In the genomic region with DNA sequence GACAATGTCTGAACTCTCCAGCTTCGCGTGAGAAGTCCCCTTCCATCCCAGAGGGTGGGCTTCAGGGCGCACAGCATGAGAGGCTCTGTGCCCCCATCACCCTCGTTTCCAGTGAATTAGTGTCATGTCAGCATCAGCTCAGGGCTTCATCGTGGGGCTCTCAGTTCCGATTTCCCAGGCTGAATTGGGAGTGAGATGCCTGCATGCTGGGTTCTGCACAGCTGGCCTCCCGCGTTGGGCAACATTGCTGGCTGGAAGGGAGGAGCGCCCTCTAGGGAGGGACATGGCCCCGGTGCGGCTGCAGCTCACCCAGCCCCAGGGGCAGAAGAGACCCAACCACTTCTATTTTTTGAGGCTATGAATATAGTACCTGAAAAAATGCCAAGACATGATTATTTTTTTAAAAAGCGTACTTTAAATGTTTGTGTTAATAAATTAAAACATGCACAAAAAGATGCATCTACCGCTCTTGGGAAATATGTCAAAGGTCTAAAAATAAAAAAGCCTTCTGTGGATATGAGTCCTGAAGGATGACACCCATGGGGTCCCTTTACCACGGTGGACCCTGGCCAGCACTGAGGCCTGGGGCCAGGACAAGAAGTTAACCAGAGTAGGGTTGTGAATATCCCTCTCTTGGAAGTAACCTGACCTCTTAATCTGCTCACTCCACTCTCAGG, we compare ENCODE assay signal across 9 cellular contexts. TPM values are rescaled to one million over a fixed set of nuclear protein-coding genes. Genes with fewer than 3 reads are reported as not detected.
DNase-seq lines count a peak whose midpoint lies in the region; ATAC-seq and TF ChIP-seq lines count a peak whose summit lies in the region.
"Had no signal": no experiment of that assay in that cellular context is flagged by ENCODE, and none has a peak within 500 bp of the region (broad histone marks: within the 10 kb centered on the region; RNA-seq: fewer than 3 reads in every experiment).

No MANE protein-coding gene starts in this region.

- H3K27ac ChIP-seq in CD8-positive, alpha-beta memory T cell (ENCODE audit: low read depth, low read length): no peak overlapping the region
- H3K27ac ChIP-seq in OCI-LY3 (ENCODE audit: low read length) (no peak overlapping the region), neutrophil (no peak overlapping the region), thoracic aorta (no peak overlapping the region)
- H3K27ac ChIP-seq: KMS-11 had no signal

- no peak overlapping the region for H3K4me3 Mint-ChIP-seq in CD8-positive, alpha-beta memory T cell

- H3K27me3 ChIP-seq in CD8-positive, alpha-beta memory T cell (ENCODE audit: insufficient read depth, low read length, poor library complexity, severe bottlenecking): no peaks in the 10 kb centered on the region
- peaks cover 13% of the 10 kb centered on the region; the same call in 1 of the 2 replicates for H3K27me3 ChIP-seq in OCI-LY3 (ENCODE audit: low read depth, low read length)
- peaks cover 5% of the 10 kb centered on the region for H3K27me3 ChIP-seq in neutrophil
- H3K27me3 ChIP-seq in thoracic aorta (replicated peaks; ENCODE audit: insufficient read depth): no peaks in the 10 kb centered on the region

- no peak overlapping the region for H2AFZ ChIP-seq in OCI-LY3 (ENCODE audit: low read depth, low read length)

- H3K4me3 ChIP-seq in CD8-positive, alpha-beta memory T cell (ENCODE audit: low read length): no peak overlapping the region
- H3K4me3 ChIP-seq in OCI-LY3 (ENCODE audit: low read length) (no peak overlapping the region), neutrophil (ENCODE audit: low read depth in 1 of 2, low read length in 1 of 2) (no peak overlapping the region), thoracic aorta (no peak overlapping the region)

- peaks cover 3% of the 10 kb centered on the region; the same call in 1 of the 2 replicates for H4K20me1 ChIP-seq in OCI-LY3 (ENCODE audit: insufficient read depth, low read length)

- H3K36me3 ChIP-seq in CD8-positive, alpha-beta memory T cell (ENCODE audit: insufficient read depth, low read length): no peaks in the 10 kb centered on the region
- H3K36me3 ChIP-seq in OCI-LY3 (replicated peaks; ENCODE audit: low read depth, low read length): peaks cover 3% of the 10 kb centered on the region
- peaks cover 66% of the 10 kb centered on the region for H3K36me3 ChIP-seq in neutrophil
- no peaks in the 10 kb centered on the region for H3K36me3 ChIP-seq in thoracic aorta

- DNase-seq in CD8-positive, alpha-beta memory T cell: peak; percentile 37 to 75 (median 58)
- DNase-seq in H4 (ENCODE audit: low spot score) (peak; percentile 56), activated T-cell treated with anti-CD3 and anti-CD28 coated beads for 4 hours (peak; percentile 38), fibroblast of peridontal ligament (ENCODE audit: extremely low read depth) (peak; percentile 15), thoracic aorta (ENCODE audit: low spot score) (no peak), omental fat pad (ENCODE audit: low spot score) (no peak)

- H3K9ac ChIP-seq in OCI-LY3 (ENCODE audit: low read length): no peak overlapping the region
- H3K9ac ChIP-seq: KMS-11 had no signal

- peak; percentile 85 for TF ChIP-seq CTCF in OCI-LY3 (IDR thresholded peaks at IDR 0.05; ENCODE audit: low read depth, low read length)
- peak; percentile 71 for TF ChIP-seq CTCF in neutrophil (IDR thresholded peaks at IDR 0.05)
- TF ChIP-seq CTCF in thoracic aorta (IDR thresholded peaks at IDR 0.05): peak; percentile 26
- TF ChIP-seq CTCF in omental fat pad (IDR thresholded peaks at IDR 0.05): no peak

- CTCF ChIA-PET in CD8-positive, alpha-beta memory T cell (lab: Charles Lee): interaction anchor here (0.6 to 1.9 kb wide), 18 partner anchors 9 to 240 kb away, joined by 3 to 6 read pairs (median 3); a partner anchor contains a TSS

- H3K27me3 Mint-ChIP-seq in CD8-positive, alpha-beta memory T cell: peaks cover under 1 to 5% of the 10 kb centered on the region in 2 donors

- no peak overlapping the region for H3K4me2 ChIP-seq in OCI-LY3 (ENCODE audit: low read length)
- H3K4me2 ChIP-seq: KMS-11 had no signal

- POLR2A ChIA-PET in CD8-positive, alpha-beta memory T cell (lab: Charles Lee): interaction anchor here (0.6 to 0.8 kb wide), 3 partner anchors 63 to 202 kb away, joined by 3 to 15 read pairs (median 3); a partner anchor contains a TSS

- peaks cover 13 to 16% (median 16%) of the 10 kb centered on the region in 3 donors for H3K4me1 Mint-ChIP-seq in CD8-positive, alpha-beta memory T cell

- no peaks in the 10 kb centered on the region for H3K9me3 Mint-ChIP-seq in CD8-positive, alpha-beta memory T cell

- peaks cover under 1% of the 10 kb centered on the region for H3K4me1 ChIP-seq in CD8-positive, alpha-beta memory T cell (ENCODE audit: insufficient read depth, low read length)
- H3K4me1 ChIP-seq in OCI-LY3 (ENCODE audit: low read length): peaks cover 11% of the 10 kb centered on the region
- H3K4me1 ChIP-seq in neutrophil (ENCODE audit: control insufficient read depth in 1 of 2, insufficient read depth in 1 of 2, low read depth in 1 of 2, low read length in 1 of 2): peaks cover 4 to 7% of the 10 kb centered on the region in 2 experiments
- H3K4me1 ChIP-seq in thoracic aorta (ENCODE audit: control insufficient read depth in 1 of 2, low read depth in 2 of 2): no peaks in the 10 kb centered on the region

- no peaks in the 10 kb centered on the region for H3K36me3 Mint-ChIP-seq in CD8-positive, alpha-beta memory T cell

- H3K79me2 ChIP-seq in OCI-LY3 (ENCODE audit: low read length): no peaks in the 10 kb centered on the region

- ATAC-seq in thoracic aorta (ENCODE audit: insufficient number of reproducible peaks, low FRiP score, low read depth) (no peak), omental fat pad (ENCODE audit: low FRiP score) (no peak)

- H3K27ac Mint-ChIP-seq in CD8-positive, alpha-beta memory T cell: no peak overlapping the region

- no peaks in the 10 kb centered on the region for H3K9me3 ChIP-seq in CD8-positive, alpha-beta memory T cell (ENCODE audit: low read length)
- H3K9me3 ChIP-seq in OCI-LY3 (ENCODE audit: insufficient read depth, low read length) (no peaks in the 10 kb centered on the region), neutrophil (no peaks in the 10 kb centered on the region), thoracic aorta (no peaks in the 10 kb centered on the region)

RNA-seq across cellular contexts. Expression of a gene that starts 10.5 kb away (rescaled TPM):
- total RNA-seq in CD8-positive, alpha-beta memory T cell: not detected
- 0.12 TPM for polyA plus RNA-seq in CD8-positive, alpha-beta memory T cell
- total RNA-seq in H4 (2014; rRNA removed; shearing (Covaris generic)): not detected in 2 replicates
- total RNA-seq in thoracic aorta (under 1 TPM in 1 of 2 donors, not detected in 1; 0.14 TPM), omental fat pad (under 1 TPM in 3 of 4 donors, not detected in 1; 0.28 to 0.47 (median 0.36) TPM)

RNA-seq across cellular contexts. Expression of a gene that starts 27.6 kb away (rescaled TPM):
- total RNA-seq in CD8-positive, alpha-beta memory T cell: 1 to 10 TPM; 2.1 to 2.7 TPM
- polyA plus RNA-seq in CD8-positive, alpha-beta memory T cell: 0.46 TPM
- 1.8 and 4.4 TPM in 2 replicates for total RNA-seq in H4 (2014; rRNA removed; shearing (Covaris generic))
- total RNA-seq in thoracic aorta (10 to 100 TPM in 1 of 2 donors, 1 to 10 TPM in 1; 9.7 to 32.9 TPM), omental fat pad (100 to 1,000 TPM in 1 of 4 donors, 10 to 100 TPM in 3; 11.7 to 161 (median 27.0) TPM)

RNA-seq across cellular contexts. Expression of a gene that starts 45.5 kb away (rescaled TPM):
- total RNA-seq in CD8-positive, alpha-beta memory T cell: not detected
- not detected for polyA plus RNA-seq in CD8-positive, alpha-beta memory T cell
- total RNA-seq in H4 (2014; rRNA removed; shearing (Covaris generic)): not detected in 2 replicates
- total RNA-seq in thoracic aorta (not detected), omental fat pad (not detected)

RNA-seq across cellular contexts. Expression of a gene that starts 60.0 kb away (rescaled TPM):
- under 1 TPM; 0.11 to 0.18 TPM for total RNA-seq in CD8-positive, alpha-beta memory T cell
- 0.23 TPM for polyA plus RNA-seq in CD8-positive, alpha-beta memory T cell
- total RNA-seq in H4 (2014; rRNA removed; shearing (Covaris generic)): 0.08 TPM in 1 of 2 replicates, not detected in the other
- total RNA-seq in thoracic aorta (1 to 10 TPM; 1.1 to 1.9 TPM), omental fat pad (1 to 10 TPM in 3 of 4 donors, under 1 TPM in 1; 0.36 to 2.2 (median 1.5) TPM)

Comparison
In these comparisons a context has a peak if more than half of its experiments do, and no peak if none do; other contexts are left out.
1. DNase-seq: peak in CD8-positive, alpha-beta memory T cell (5 of 5), H4 (single experiment), activated T-cell treated with anti-CD3 and anti-CD28 coated beads for 4 hours (single experiment) and fibroblast of peridontal ligament (single experiment); none in thoracic aorta (single experiment) and omental fat pad (single experiment).
2. CTCF ChIP-seq: peak in OCI-LY3 (single experiment), neutrophil (single experiment) and thoracic aorta (single experiment); none in omental fat pad (0 of 3).